Comparison of ENCODE assay signal across 33 cellular contexts in the genomic region with DNA sequence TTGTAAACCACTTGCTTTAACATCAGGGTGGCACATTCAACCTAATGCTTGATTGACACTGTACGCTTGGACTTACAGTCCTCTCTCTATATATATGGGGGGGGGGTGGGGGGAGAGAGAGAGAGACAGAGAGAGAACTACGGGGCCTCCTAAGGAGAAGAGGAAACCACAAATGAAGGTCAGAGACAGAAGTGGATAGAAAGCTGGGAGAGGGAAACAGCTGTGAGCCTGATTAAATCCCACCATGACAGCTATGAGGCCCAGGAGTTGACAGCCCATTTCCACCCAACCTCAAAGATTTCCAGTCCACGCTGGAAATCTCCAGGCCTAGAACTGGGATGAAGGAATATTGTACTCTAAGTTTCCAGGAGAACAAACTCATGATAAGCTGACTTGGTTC. TPM values are rescaled to one million over a fixed set of nuclear protein-coding genes. Genes with fewer than 3 reads are reported as not detected.
"Had no signal": no experiment of that assay in that cellular context is flagged by ENCODE, and none has a peak within 500 bp of the region (broad histone marks: within the 10 kb centered on the region; RNA-seq: fewer than 3 reads in every experiment).

No MANE protein-coding gene starts in this region.

- H3K36me3 ChIP-seq: heart left ventricle, neutrophil, right lobe of liver, thoracic aorta, upper lobe of left lung, vagina had no signal

- H3K4me1 Mint-ChIP-seq: endodermal cell, mesothelial cell of epicardium, WTC11 had no signal

- H3K4me1 ChIP-seq: right lobe of liver, upper lobe of left lung, vagina had no signal

- ATAC-seq: esophagus mucosa, heart left ventricle, right lobe of liver, WTC11 had no signal

- H3K27me3 Mint-ChIP-seq: activated T-cell treated with anti-CD3 and anti-CD28 coated beads, Interleukin-2, amount 50 U/mL, for 24 hours; naive B cell; progenitor cell of endocrine pancreas; stimulated activated naive CD8-positive, alpha-beta T cell treated with anti-CD3 and anti-CD28 coated beads, Interleukin-15, Interleukin-2, amounts not matched to agents 100 ng/mL and 50 ng/mL, for 24 hours had no signal

- H3K9me3 ChIP-seq: neutrophil, vagina had no signal

- H3K4me3 Mint-ChIP-seq: activated CD4-positive, alpha-beta memory T cell treated with anti-CD3 and anti-CD28 coated beads, Interleukin-2, amount 10 ng/mL, durations not matched to agents 7 days and 5 days; activated CD4-positive, alpha-beta T cell treated with anti-CD3 and anti-CD28 coated beads, Interleukin-2, amount 10 ng/mL, durations not matched to agents 7 days and 5 days; activated T-cell treated with anti-CD3 and anti-CD28 coated beads, Interleukin-2, amount 50 U/mL, for 24 hours; endodermal cell; mesothelial cell of epicardium; naive B cell; nephron progenitor cell; stimulated activated naive CD8-positive, alpha-beta T cell treated with anti-CD3 and anti-CD28 coated beads, Interleukin-15, Interleukin-2, amounts not matched to agents 100 ng/mL and 50 ng/mL, for 24 hours; WTC11 had no signal

- DNase-seq: activated CD4-positive, alpha-beta memory T cell treated with anti-CD3 and anti-CD28 coated beads, Interleukin-2, amount 10 ng/mL, durations not matched to agents 7 days and 5 days; activated CD4-positive, alpha-beta T cell treated with anti-CD3 and anti-CD28 coated beads for 1 hour; activated CD4-positive, alpha-beta T cell treated with anti-CD3 and anti-CD28 coated beads, Interleukin-2, amount 10 ng/mL, durations not matched to agents 7 days and 5 days; activated CD8-positive, alpha-beta memory T cell treated with anti-CD3 and anti-CD28 coated beads, Interleukin-2, amount 50 U/mL, for 48 hours; activated gamma-delta T cell treated with Interleukin-2 at 50 U/mL for 16 hours; activated naive CD4-positive, alpha-beta T cell treated with anti-CD3 and anti-CD28 coated beads, Interleukin-2, amount 50 U/mL, for 16 hours; activated T-cell treated with anti-CD3 and anti-CD28 coated beads, Interleukin-2, amount 50 U/mL, for 24 hours; amniotic stem cell; caudate nucleus; endodermal cell; foreskin fibroblast; heart left ventricle; naive B cell; nephron progenitor cell; right lobe of liver; stimulated activated CD4-positive, alpha-beta T cell treated with anti-CD3 and anti-CD28 coated beads, Interleukin-4, amount 100 ng/mL, for 1 hour; T-helper 2 cell; upper lobe of left lung had no signal

- H3K27me3 ChIP-seq: heart left ventricle, neutrophil, right lobe of liver, upper lobe of left lung, vagina had no signal

- H3K4me3 ChIP-seq: heart left ventricle, right lobe of liver, thoracic aorta, upper lobe of left lung, vagina had no signal

- FAIRE-seq: astrocyte had no signal

- H3K27ac ChIP-seq: heart left ventricle, neutrophil, right lobe of liver, thoracic aorta, upper lobe of left lung, vagina had no signal

- H3K27ac Mint-ChIP-seq: activated CD4-positive, alpha-beta memory T cell treated with anti-CD3 and anti-CD28 coated beads, Interleukin-2, amount 10 ng/mL, durations not matched to agents 7 days and 5 days; activated CD4-positive, alpha-beta T cell treated with anti-CD3 and anti-CD28 coated beads, Interleukin-2, amount 10 ng/mL, durations not matched to agents 7 days and 5 days; activated T-cell treated with anti-CD3 and anti-CD28 coated beads, Interleukin-2, amount 50 U/mL, for 24 hours; endodermal cell; mesothelial cell of epicardium; naive B cell; nephron progenitor cell; progenitor cell of endocrine pancreas; stimulated activated naive CD8-positive, alpha-beta T cell treated with anti-CD3 and anti-CD28 coated beads, Interleukin-15, Interleukin-2, amounts not matched to agents 100 ng/mL and 50 ng/mL, for 24 hours; WTC11 had no signal

RNA-seq across cellular contexts. Expression of a gene that starts 14.7 kb away (rescaled TPM):
- total RNA-seq: activated CD4-positive, alpha-beta memory T cell treated with anti-CD3 and anti-CD28 coated beads, Interleukin-2, amount 10 ng/mL, durations not matched to agents 7 days and 5 days; activated CD4-positive, alpha-beta T cell treated with anti-CD3 and anti-CD28 coated beads, Interleukin-2, amount 10 ng/mL, durations not matched to agents 7 days and 5 days; astrocyte; esophagus mucosa; heart left ventricle; kidney epithelial cell; lower leg skin; osteocyte; renal cortical epithelial cell; right lobe of liver; skeletal muscle tissue; subcutaneous adipose tissue; thoracic aorta; upper lobe of left lung; vagina had no signal
- polyA plus RNA-seq: heart left ventricle had no signal
